ENCODE assay signal across 8 cellular contexts in the genomic region with DNA sequence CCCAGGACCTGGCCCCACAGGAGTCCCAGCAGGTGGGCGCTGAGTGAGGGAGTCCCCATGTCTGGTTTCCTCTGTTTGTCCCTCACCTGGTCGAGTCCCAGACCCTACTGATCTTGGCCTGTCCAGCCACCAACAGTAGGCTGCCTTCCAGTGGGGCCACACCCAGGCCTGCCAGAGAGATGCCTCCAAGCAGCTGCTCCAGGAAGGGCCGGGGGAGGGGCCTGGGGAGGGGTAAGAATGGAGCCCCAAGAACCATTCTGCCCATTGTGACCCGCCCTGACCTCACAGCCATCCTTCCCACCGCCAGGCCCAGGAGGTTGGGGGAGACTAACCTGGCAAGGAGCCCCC. TPM values are rescaled to one million over a fixed set of nuclear protein-coding genes. Genes with fewer than 3 reads are reported as not detected.
DNase-seq lines count a peak whose midpoint lies in the region; ATAC-seq and TF ChIP-seq lines count a peak whose summit lies in the region.

No MANE protein-coding gene starts in this region.

- H3K4me1 ChIP-seq in ascending aorta (peaks cover 0 to 11% of the 10 kb centered on the region in 2 donors), right lobe of liver (peaks cover 0 to 28% (median 13%) of the 10 kb centered on the region in 4 donors), transverse colon (peaks cover 11 to 41% (median 28%) of the 10 kb centered on the region in 4 donors)

- CTCF ChIA-PET in activated naive CD4-positive, alpha-beta T cell treated with anti-CD3 and anti-CD28 coated beads for 36 hours (lab: Charles Lee) = interaction anchor here (0.5 to 1.7 kb wide), 5 partner anchors 40 to 305 kb away, joined by 3 to 11 read pairs (median 5); no protein-coding TSS in a partner anchor

- peak overlapping the region; percentile 69 to 76 for H3K4me3 ChIP-seq in ascending aorta
- peak overlapping the region in 2 of 3 donors; percentile 59 to 74 for H3K4me3 ChIP-seq in right lobe of liver
- H3K4me3 ChIP-seq in transverse colon = peak overlapping the region in 3 of 4 donors; percentile 48 to 65 (median 63)

- ATAC-seq in right lobe of liver = no peak
- no peak for ATAC-seq in HG03457 (IDR thresholded peaks at IDR 0.05; ENCODE audit: unreplicated experiment)
- ATAC-seq in HG03378 (IDR thresholded peaks at IDR 0.05; ENCODE audit: unreplicated experiment) = no peak

- H3K4me1 Mint-ChIP-seq in activated naive CD4-positive, alpha-beta T cell treated with anti-CD3 and anti-CD28 coated beads for 36 hours (ENCODE audit: low read depth) = peaks cover 4% of the 10 kb centered on the region

- no CpG with 5 or more reads among the region's 5 CpGs for WGBS in right lobe of liver (ENCODE audit: insufficient coverage, low coverage, low lambda C conversion rate, missing lambda C conversion rate)
- WGBS in transverse colon (ENCODE audit: low coverage in 1 of 2), 2 donors = 40% methylated on average over 4 of the region's 5 CpGs; no CpG with 5 or more reads in 1 of the 2 donors

- in situ Hi-C loops in transverse colon (cut with MboI; ENCODE audit: low pct_ligation_motif_present in 1 of 4, low pct_unique_long_range_greater_than_20kb in 1 of 4, low sequenced_read_pairs in 3 of 4) = loop anchor here (10.0 to 25.0 kb wide), 7 partner anchors 63 to 415 kb away; partner anchors contain the start of gene WFIKKN2 (in 2 of the 4)

- H3K36me3 Mint-ChIP-seq in activated naive CD4-positive, alpha-beta T cell treated with anti-CD3 and anti-CD28 coated beads for 36 hours (ENCODE audit: low read depth) = no peaks in the 10 kb centered on the region

- TF ChIP-seq POLR2A in right lobe of liver (IDR thresholded peaks at IDR 0.05) (no peak), transverse colon (IDR thresholded peaks at IDR 0.05) (no peak)

- H3K27me3 ChIP-seq in ascending aorta = no peaks in the 10 kb centered on the region
- H3K27me3 ChIP-seq in right lobe of liver = no peaks in the 10 kb centered on the region
- H3K27me3 ChIP-seq in transverse colon = no peaks in the 10 kb centered on the region

- TF ChIP-seq EP300 in transverse colon (IDR thresholded peaks at IDR 0.05; ENCODE audit: low read depth) = no peak

- H3K4me3 Mint-ChIP-seq in activated naive CD4-positive, alpha-beta T cell treated with anti-CD3 and anti-CD28 coated beads for 36 hours = peak overlapping the region; percentile 74

- TF ChIP-seq CTCF in ascending aorta (IDR thresholded peaks at IDR 0.05) (no peak), right lobe of liver (IDR thresholded peaks at IDR 0.05) (no peak), transverse colon (IDR thresholded peaks at IDR 0.05) (no peak)

- DNase-seq in activated naive CD4-positive, alpha-beta T cell treated with anti-CD3 and anti-CD28 coated beads for 36 hours = no peak
- no peak for DNase-seq in activated naive CD4-positive, alpha-beta T cell treated with anti-CD3 and anti-CD28 coated beads, Interleukin-2, amount 50 U/mL, for 16 hours
- DNase-seq in ascending aorta (ENCODE audit: low spot score in 2 of 2) (no peak), right lobe of liver (peak in 1 of 3 donors; percentile 38), transverse colon (peak; percentile 69), HuH-7.5 (ENCODE audit: low spot score) (no peak)

- H3K36me3 ChIP-seq in ascending aorta = peaks cover 3 to 9% of the 10 kb centered on the region in 2 donors
- no peaks in the 10 kb centered on the region for H3K36me3 ChIP-seq in right lobe of liver
- H3K36me3 ChIP-seq in transverse colon = no peaks in the 10 kb centered on the region

- peak overlapping the region; percentile 65 to 80 for H3K27ac ChIP-seq in ascending aorta
- peak overlapping the region in 1 of 3 donors; percentile 71 for H3K27ac ChIP-seq in right lobe of liver
- peak overlapping the region; percentile 85 to 91 (median 90) for H3K27ac ChIP-seq in transverse colon

- no peaks in the 10 kb centered on the region for H3K9me3 ChIP-seq in ascending aorta
- no peaks in the 10 kb centered on the region for H3K9me3 ChIP-seq in right lobe of liver
- no peaks in the 10 kb centered on the region for H3K9me3 ChIP-seq in transverse colon

- peaks cover 2% of the 10 kb centered on the region for H3K27me3 Mint-ChIP-seq in activated naive CD4-positive, alpha-beta T cell treated with anti-CD3 and anti-CD28 coated beads for 36 hours (ENCODE audit: low read depth)

- H3K27ac Mint-ChIP-seq in activated naive CD4-positive, alpha-beta T cell treated with anti-CD3 and anti-CD28 coated beads for 36 hours = no peak overlapping the region

- H3K9me3 Mint-ChIP-seq in activated naive CD4-positive, alpha-beta T cell treated with anti-CD3 and anti-CD28 coated beads for 36 hours = no peaks in the 10 kb centered on the region

- intact Hi-C loops in activated naive CD4-positive, alpha-beta T cell treated with anti-CD3 and anti-CD28 coated beads for 36 hours (cut with micrococcal nuclease) = loop anchor here (1.0 to 10.0 kb wide), 9 partner anchors 65 to 607 kb away; partner anchors contain the start of genes NME1 and RSAD1
- intact Hi-C loops in ascending aorta (cut with DNase I) = loop anchor here (1.0 to 5.0 kb wide), 3 partner anchors 79 to 405 kb away; no protein-coding TSS in a partner anchor
- intact Hi-C loops in right lobe of liver (cut with DNase I) = loop anchor here in 1 of 2 donors (5.0 kb wide), 1 partner anchor 150 kb away; no protein-coding TSS in a partner anchor
- intact Hi-C loops in transverse colon (cut with DNase I; ENCODE audit: low total_unique reads) = loop anchor here (5.0 to 10.0 kb wide), 3 partner anchors 63 to 295 kb away; no protein-coding TSS in a partner anchor

RNA-seq across cellular contexts. Expression of gene SPATA20, which starts 0.7 kb away (rescaled TPM):
- 10 to 100 TPM; 15.8 to 16.1 TPM for total RNA-seq in activated naive CD4-positive, alpha-beta T cell treated with anti-CD3 and anti-CD28 coated beads for 36 hours
- 463 TPM for total RNA-seq in ascending aorta
- 100 to 1,000 TPM in 1 of 6 experiments, 10 to 100 TPM in 5; 29.6 to 203 (median 34.2) TPM for total RNA-seq in right lobe of liver
- total RNA-seq in transverse colon = 100 to 1,000 TPM; 116 to 437 (median 228) TPM

RNA-seq across cellular contexts. Expression of gene CACNA1G, which starts 12.8 kb away (rescaled TPM):
- total RNA-seq in activated naive CD4-positive, alpha-beta T cell treated with anti-CD3 and anti-CD28 coated beads for 36 hours = under 1 TPM; 0.22 to 0.24 TPM
- total RNA-seq in ascending aorta = 1.2 TPM
- not detected for total RNA-seq in right lobe of liver
- total RNA-seq in transverse colon = under 1 TPM in 1 of 4 donors, not detected in 3; 0.14 TPM

RNA-seq across cellular contexts. Expression of gene EPN3, which starts 15.2 kb away (rescaled TPM):
- not detected for total RNA-seq in activated naive CD4-positive, alpha-beta T cell treated with anti-CD3 and anti-CD28 coated beads for 36 hours
- total RNA-seq in ascending aorta = 0.85 TPM
- total RNA-seq in right lobe of liver = under 1 TPM in 2 of 6 experiments, not detected in 4; 0.06 to 0.27 TPM
- total RNA-seq in transverse colon = 10 to 100 TPM; 19.2 to 95.7 (median 57.4) TPM

RNA-seq across cellular contexts. Expression of gene MYCBPAP, which starts 39.5 kb away (rescaled TPM):
- 1 to 10 TPM; 5.5 to 5.8 TPM for total RNA-seq in activated naive CD4-positive, alpha-beta T cell treated with anti-CD3 and anti-CD28 coated beads for 36 hours
- total RNA-seq in ascending aorta (7.9 TPM), right lobe of liver (under 1 TPM in 1 of 6 experiments, not detected in 5; 0.51 TPM), transverse colon (1 to 10 TPM in 2 of 4 donors, under 1 TPM in 1, not detected in 1; 0.64 to 3.7 (median 2.7) TPM)

Comparison
In these comparisons a context has a peak if more than half of its experiments do, and no peak if none do; other contexts are left out.
1. RNA of gene EPN3, which starts 15.2 kb away (total RNA-seq): 19.2 to 95.7 TPM in transverse colon; 0.85 TPM in ascending aorta (single experiment), 0.06 to 0.27 TPM in right lobe of liver and not detected in activated naive CD4-positive, alpha-beta T cell treated with anti-CD3 and anti-CD28 coated beads for 36 hours; every median in the first group is over 10 times any median in the second.
2. Peak in every context shown above with its lines, with median percentiles within 50 percentile points of each other: H3K4me3 ChIP-seq.